1 cellular context compared by ENCODE assay signal in the genomic region with DNA sequence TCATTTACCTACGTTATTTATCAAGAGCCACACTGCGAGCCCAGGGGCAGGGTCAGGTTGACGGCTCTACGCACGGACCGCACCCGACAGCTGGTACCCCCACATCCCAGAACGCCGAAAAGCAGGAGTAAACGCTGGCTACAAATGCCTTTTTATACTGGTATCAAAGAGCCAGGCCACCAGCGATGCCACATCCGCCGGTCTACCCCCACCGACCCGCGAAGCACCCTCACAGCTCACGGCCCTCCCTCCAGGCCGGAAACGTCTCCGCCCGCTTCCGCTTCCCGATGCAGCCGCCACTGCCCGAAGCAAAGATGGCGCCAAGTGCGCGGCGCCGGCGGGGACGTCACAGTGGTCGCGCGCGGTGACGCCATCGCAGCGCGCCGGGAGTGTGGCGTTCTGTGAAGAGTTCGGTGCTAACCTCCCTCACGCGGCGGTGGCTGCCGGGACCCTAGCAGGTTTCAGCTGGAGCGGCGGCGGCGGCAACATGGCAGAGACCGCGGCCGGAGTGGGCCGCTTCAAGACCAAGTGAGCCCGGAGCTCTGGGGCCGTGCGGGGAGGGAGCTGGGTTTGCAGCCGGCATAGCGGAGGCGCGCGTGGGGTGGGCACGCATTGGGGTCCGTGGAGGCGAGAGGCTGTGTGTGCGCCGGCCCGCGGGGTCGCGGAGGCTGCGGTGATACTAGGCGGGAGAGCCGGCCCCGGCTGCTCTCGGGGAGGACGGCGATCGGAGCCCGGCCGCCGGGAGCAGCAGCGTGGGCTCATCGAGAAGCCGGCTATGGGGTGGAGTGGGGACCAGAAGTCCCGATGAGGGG.
TF ChIP-seq lines count a peak whose summit lies in the region.

A gene (plus strand): TSS at position 376 of the 812 bp plus-strand sequence. CDS start 112 bp downstream, at position 488.

TF ChIP-seq in HepG2, 621 proteins besides CTCF, POLR2A, EP300 and RAD21 (continued from another document and continues in another):
- TF ChIP-seq, protein P1, sequence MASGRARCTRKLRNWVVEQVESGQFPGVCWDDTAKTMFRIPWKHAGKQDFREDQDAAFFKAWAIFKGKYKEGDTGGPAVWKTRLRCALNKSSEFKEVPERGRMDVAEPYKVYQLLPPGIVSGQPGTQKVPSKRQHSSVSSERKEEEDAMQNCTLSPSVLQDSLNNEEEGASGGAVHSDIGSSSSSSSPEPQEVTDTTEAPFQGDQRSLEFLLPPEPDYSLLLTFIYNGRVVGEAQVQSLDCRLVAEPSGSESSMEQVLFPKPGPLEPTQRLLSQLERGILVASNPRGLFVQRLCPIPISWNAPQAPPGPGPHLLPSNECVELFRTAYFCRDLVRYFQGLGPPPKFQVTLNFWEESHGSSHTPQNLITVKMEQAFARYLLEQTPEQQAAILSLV (CRISPR knock-in tag; IDR thresholded peaks at IDR 0.05; ENCODE audit: borderline replicate concordance), result peak; percentile 85; the same call in 1 of the 2 replicates
- TF ChIP-seq ZNF773 (CRISPR knock-in tag; IDR thresholded peaks at IDR 0.05; ENCODE audit: borderline replicate concordance), result no peak
- TF ChIP-seq ZC3H4 (CRISPR knock-in tag; IDR thresholded peaks at IDR 0.05; ENCODE audit: borderline replicate concordance), result no peak
- TF ChIP-seq NKX3-1 (CRISPR knock-in tag; IDR thresholded peaks at IDR 0.05), result no peak
- TF ChIP-seq, protein P2, sequence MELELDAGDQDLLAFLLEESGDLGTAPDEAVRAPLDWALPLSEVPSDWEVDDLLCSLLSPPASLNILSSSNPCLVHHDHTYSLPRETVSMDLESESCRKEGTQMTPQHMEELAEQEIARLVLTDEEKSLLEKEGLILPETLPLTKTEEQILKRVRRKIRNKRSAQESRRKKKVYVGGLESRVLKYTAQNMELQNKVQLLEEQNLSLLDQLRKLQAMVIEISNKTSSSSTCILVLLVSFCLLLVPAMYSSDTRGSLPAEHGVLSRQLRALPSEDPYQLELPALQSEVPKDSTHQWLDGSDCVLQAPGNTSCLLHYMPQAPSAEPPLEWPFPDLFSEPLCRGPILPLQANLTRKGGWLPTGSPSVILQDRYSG (CRISPR knock-in tag; IDR thresholded peaks at IDR 0.05), result no peak
- TF ChIP-seq ZNF652 (CRISPR knock-in tag; IDR thresholded peaks at IDR 0.05; ENCODE audit: borderline replicate concordance, low read depth), result no peak
- TF ChIP-seq ZNF224 (CRISPR knock-in tag; IDR thresholded peaks at IDR 0.05), result 0 out of 2 replicates have a peak, but pooled peaks have one; percentile 22
- TF ChIP-seq, protein P3, sequence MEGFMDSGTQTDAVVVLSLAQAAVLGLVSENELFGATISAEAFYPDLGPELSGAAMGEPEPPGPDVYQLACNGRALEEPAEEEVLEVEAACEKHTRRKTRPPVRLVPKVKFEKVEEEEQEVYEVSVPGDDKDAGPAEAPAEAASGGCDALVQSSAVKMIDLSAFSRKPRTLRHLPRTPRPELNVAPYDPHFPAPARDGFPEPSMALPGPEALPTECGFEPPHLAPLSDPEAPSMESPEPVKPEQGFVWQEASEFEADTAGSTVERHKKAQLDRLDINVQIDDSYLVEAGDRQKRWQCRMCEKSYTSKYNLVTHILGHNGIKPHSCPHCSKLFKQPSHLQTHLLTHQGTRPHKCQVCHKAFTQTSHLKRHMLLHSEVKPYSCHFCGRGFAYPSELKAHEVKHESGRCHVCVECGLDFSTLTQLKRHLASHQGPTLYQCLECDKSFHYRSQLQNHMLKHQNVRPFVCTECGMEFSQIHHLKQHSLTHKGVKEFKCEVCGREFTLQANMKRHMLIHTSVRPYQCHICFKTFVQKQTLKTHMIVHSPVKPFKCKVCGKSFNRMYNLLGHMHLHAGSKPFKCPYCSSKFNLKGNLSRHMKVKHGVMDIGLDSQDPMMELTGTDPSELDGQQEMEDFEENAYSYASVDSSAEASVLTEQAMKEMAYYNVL (CRISPR knock-in tag; IDR thresholded peaks at IDR 0.05; ENCODE audit: borderline replicate concordance), result no peak; the same call in 1 of the 2 replicates
- no peak for TF ChIP-seq RFX3 (CRISPR knock-in tag; IDR thresholded peaks at IDR 0.05)
- TF ChIP-seq ZBTB42 (CRISPR knock-in tag; IDR thresholded peaks at IDR 0.05), result no peak; the same call in 1 of the 2 replicates
- TF ChIP-seq, protein P4, sequence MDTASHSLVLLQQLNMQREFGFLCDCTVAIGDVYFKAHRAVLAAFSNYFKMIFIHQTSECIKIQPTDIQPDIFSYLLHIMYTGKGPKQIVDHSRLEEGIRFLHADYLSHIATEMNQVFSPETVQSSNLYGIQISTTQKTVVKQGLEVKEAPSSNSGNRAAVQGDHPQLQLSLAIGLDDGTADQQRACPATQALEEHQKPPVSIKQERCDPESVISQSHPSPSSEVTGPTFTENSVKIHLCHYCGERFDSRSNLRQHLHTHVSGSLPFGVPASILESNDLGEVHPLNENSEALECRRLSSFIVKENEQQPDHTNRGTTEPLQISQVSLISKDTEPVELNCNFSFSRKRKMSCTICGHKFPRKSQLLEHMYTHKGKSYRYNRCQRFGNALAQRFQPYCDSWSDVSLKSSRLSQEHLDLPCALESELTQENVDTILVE (CRISPR knock-in tag; IDR thresholded peaks at IDR 0.05), result peak; percentile 95
- 0 out of 2 replicates have a peak, but pooled peaks have one; percentile 47 for TF ChIP-seq NCOA2 (CRISPR knock-in tag; IDR thresholded peaks at IDR 0.05)
- peak; percentile 60; the same call in 1 of the 2 replicates for TF ChIP-seq ZNF749 (CRISPR knock-in tag; IDR thresholded peaks at IDR 0.05; ENCODE audit: borderline replicate concordance)
- TF ChIP-seq, protein P5, sequence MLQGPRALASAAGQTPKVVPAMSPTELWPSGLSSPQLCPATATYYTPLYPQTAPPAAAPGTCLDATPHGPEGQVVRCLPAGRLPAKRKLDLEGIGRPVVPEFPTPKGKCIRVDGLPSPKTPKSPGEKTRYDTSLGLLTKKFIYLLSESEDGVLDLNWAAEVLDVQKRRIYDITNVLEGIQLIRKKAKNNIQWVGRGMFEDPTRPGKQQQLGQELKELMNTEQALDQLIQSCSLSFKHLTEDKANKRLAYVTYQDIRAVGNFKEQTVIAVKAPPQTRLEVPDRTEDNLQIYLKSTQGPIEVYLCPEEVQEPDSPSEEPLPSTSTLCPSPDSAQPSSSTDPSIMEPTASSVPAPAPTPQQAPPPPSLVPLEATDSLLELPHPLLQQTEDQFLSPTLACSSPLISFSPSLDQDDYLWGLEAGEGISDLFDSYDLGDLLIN (CRISPR knock-in tag; IDR thresholded peaks at IDR 0.05; ENCODE audit: borderline replicate concordance), result 0 out of 2 replicates have a peak, but pooled peaks have one; percentile 84
- TF ChIP-seq NFRKB (IDR thresholded peaks at IDR 0.05), result no peak
- TF ChIP-seq NR2F2 (IDR thresholded peaks at IDR 0.05; ENCODE audit: borderline replicate concordance, low read depth), result peak; percentile 20; the same call in 1 of the 2 replicates
- peak; percentile 95 for TF ChIP-seq KAT7 (CRISPR knock-in tag; IDR thresholded peaks at IDR 0.05; ENCODE audit: borderline replicate concordance)
- TF ChIP-seq TP53 (CRISPR knock-in tag; conservative IDR thresholded peaks at IDR 0.05), result peak; percentile 33; the same call in 1 of the 2 replicates
- TF ChIP-seq ATAD3A (CRISPR knock-in tag; IDR thresholded peaks at IDR 0.05), result no peak
- peak; percentile 100 for TF ChIP-seq GATAD1 (CRISPR knock-in tag; IDR thresholded peaks at IDR 0.05)
- TF ChIP-seq SETDB1 (CRISPR knock-in tag; IDR thresholded peaks at IDR 0.05; ENCODE audit: borderline replicate concordance), result no peak
- TF ChIP-seq, protein P6, sequence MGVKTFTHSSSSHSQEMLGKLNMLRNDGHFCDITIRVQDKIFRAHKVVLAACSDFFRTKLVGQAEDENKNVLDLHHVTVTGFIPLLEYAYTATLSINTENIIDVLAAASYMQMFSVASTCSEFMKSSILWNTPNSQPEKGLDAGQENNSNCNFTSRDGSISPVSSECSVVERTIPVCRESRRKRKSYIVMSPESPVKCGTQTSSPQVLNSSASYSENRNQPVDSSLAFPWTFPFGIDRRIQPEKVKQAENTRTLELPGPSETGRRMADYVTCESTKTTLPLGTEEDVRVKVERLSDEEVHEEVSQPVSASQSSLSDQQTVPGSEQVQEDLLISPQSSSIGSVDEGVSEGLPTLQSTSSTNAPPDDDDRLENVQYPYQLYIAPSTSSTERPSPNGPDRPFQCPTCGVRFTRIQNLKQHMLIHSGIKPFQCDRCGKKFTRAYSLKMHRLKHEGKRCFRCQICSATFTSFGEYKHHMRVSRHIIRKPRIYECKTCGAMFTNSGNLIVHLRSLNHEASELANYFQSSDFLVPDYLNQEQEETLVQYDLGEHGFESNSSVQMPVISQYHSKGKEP (CRISPR knock-in tag; IDR thresholded peaks at IDR 0.05), result 0 out of 2 replicates have a peak, but pooled peaks have one; percentile 64
- peak; percentile 94 for TF ChIP-seq ZNF670 (CRISPR knock-in tag; IDR thresholded peaks at IDR 0.05; ENCODE audit: borderline replicate concordance)
- TF ChIP-seq, protein P7, sequence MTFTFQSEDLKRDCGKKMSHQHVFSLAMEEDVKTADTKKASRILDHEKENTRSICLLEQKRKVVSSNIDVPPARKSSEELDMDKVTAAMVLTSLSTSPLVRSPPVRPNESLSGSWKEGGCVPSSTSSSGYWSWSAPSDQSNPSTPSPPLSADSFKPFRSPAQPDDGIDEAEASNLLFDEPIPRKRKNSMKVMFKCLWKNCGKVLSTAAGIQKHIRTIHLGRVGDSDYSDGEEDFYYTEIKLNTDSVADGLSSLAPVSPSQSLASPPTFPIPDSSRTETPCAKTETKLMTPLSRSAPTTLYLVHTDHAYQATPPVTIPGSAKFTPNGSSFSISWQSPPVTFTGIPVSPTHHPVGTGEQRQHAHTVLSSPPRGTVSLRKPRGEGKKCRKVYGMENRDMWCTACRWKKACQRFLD (CRISPR knock-in tag; IDR thresholded peaks at IDR 0.05; ENCODE audit: borderline replicate concordance), result peak; percentile 70; the same call in 1 of the 2 replicates
- TF ChIP-seq, protein P8, sequence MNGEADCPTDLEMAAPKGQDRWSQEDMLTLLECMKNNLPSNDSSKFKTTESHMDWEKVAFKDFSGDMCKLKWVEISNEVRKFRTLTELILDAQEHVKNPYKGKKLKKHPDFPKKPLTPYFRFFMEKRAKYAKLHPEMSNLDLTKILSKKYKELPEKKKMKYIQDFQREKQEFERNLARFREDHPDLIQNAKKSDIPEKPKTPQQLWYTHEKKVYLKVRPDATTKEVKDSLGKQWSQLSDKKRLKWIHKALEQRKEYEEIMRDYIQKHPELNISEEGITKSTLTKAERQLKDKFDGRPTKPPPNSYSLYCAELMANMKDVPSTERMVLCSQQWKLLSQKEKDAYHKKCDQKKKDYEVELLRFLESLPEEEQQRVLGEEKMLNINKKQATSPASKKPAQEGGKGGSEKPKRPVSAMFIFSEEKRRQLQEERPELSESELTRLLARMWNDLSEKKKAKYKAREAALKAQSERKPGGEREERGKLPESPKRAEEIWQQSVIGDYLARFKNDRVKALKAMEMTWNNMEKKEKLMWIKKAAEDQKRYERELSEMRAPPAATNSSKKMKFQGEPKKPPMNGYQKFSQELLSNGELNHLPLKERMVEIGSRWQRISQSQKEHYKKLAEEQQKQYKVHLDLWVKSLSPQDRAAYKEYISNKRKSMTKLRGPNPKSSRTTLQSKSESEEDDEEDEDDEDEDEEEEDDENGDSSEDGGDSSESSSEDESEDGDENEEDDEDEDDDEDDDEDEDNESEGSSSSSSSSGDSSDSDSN (CRISPR knock-in tag; IDR thresholded peaks at IDR 0.05), result peak; percentile 89
- peak; percentile 71 for TF ChIP-seq FOXA3 (CRISPR knock-in tag; IDR thresholded peaks at IDR 0.05)
- peak; percentile 70; the same call in 1 of the 2 replicates for TF ChIP-seq ZSCAN25 (CRISPR knock-in tag; IDR thresholded peaks at IDR 0.05)
- TF ChIP-seq, protein P9, sequence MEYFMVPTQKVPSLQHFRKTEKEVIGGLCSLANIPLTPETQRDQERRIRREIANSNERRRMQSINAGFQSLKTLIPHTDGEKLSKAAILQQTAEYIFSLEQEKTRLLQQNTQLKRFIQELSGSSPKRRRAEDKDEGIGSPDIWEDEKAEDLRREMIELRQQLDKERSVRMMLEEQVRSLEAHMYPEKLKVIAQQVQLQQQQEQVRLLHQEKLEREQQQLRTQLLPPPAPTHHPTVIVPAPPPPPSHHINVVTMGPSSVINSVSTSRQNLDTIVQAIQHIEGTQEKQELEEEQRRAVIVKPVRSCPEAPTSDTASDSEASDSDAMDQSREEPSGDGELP (IDR thresholded peaks at IDR 0.05; ENCODE audit: borderline replicate concordance, low read depth), result peak; percentile 51; the same call in 1 of the 2 replicates
- TF ChIP-seq, protein P10, sequence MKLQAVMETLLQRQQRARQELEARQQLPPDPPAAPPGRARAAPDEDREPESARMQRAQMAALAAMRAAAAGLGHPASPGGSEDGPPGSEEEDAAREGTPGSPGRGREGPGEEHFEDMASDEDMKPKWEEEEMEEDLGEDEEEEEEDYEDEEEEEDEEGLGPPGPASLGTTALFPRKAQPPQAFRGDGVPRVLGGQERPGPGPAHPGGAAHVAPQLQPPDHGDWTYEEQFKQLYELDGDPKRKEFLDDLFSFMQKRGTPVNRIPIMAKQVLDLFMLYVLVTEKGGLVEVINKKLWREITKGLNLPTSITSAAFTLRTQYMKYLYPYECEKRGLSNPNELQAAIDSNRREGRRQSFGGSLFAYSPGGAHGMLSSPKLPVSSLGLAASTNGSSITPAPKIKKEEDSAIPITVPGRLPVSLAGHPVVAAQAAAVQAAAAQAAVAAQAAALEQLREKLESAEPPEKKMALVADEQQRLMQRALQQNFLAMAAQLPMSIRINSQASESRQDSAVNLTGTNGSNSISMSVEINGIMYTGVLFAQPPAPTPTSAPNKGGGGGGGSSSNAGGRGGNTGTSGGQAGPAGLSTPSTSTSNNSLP (IDR thresholded peaks at IDR 0.05; ENCODE audit: low read depth, low read length), result peak; percentile 11; the same call in 1 of the 2 replicates
- TF ChIP-seq, protein P11, sequence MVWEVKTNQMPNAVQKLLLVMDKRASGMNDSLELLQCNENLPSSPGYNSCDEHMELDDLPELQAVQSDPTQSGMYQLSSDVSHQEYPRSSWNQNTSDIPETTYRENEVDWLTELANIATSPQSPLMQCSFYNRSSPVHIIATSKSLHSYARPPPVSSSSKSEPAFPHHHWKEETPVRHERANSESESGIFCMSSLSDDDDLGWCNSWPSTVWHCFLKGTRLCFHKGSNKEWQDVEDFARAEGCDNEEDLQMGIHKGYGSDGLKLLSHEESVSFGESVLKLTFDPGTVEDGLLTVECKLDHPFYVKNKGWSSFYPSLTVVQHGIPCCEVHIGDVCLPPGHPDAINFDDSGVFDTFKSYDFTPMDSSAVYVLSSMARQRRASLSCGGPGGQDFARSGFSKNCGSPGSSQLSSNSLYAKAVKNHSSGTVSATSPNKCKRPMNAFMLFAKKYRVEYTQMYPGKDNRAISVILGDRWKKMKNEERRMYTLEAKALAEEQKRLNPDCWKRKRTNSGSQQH (CRISPR knock-in tag; IDR thresholded peaks at IDR 0.05; ENCODE audit: low read depth), result peak; percentile 94
- no peak for TF ChIP-seq ZNF720 (CRISPR knock-in tag; IDR thresholded peaks at IDR 0.05)
